8 cellular contexts compared by ENCODE assay signal in the genomic region with DNA sequence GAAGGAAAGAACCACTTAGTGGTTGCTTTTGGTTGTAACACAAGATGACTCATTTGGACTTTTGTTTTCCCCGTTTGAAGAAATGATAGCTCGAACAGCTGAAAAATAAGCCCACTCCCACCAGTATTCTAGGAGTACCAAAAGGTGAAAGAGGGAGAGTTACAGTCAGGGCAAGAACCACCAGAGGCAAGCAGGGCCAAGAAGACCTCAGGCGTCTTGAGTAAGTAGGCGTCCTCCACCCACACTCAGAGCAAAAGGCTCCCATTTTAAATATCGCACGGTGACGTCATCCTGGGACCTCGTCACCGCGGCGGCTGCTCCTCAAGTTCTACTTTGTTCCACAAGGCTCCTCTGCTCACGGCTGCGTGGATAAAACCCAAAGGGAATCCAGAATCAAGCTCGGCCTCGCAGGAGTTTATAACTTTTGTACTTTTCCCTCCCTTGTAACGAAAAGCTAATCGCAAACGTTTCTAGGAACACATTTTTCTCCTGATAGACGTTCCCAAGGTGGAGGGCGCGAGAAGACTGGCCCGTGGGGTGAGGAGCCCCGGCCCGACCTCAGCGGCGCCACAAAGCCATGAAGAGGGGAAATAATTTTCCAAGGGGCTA. TPM values are rescaled to one million over a fixed set of nuclear protein-coding genes. Genes with fewer than 3 reads are reported as not detected.
DNase-seq lines count a peak whose midpoint lies in the region; ATAC-seq and TF ChIP-seq lines count a peak whose summit lies in the region.

No MANE protein-coding gene starts in this region.

- H3K4me1 ChIP-seq in right lobe of liver = no peaks in the 10 kb centered on the region

- no peaks in the 10 kb centered on the region for H3K27me3 ChIP-seq in right lobe of liver

- intact Hi-C loops in right lobe of liver (cut with DNase I) = no loop called here

- no peak for TF ChIP-seq CTCF in AG09309 (IDR thresholded peaks at IDR 0.05; ENCODE audit: control insufficient read depth, insufficient read depth, low read depth, low read length, missing control alignments)
- no peak for TF ChIP-seq CTCF in right lobe of liver (IDR thresholded peaks at IDR 0.05)

- H3K9me3 ChIP-seq in right lobe of liver = no peaks in the 10 kb centered on the region

- DNase-seq in AG09309 (ENCODE audit: low read depth) (peak; percentile 55), NCI-H226 (peak; percentile 77), dermis microvascular lymphatic vessel endothelial cell (ENCODE audit: low read depth in 2 of 2) (peak; percentile 26 to 90), right lobe of liver (peak; percentile 66 to 72 (median 68))
- DNase-seq in activated CD4-positive, alpha-beta T cell treated with anti-CD3 and anti-CD28 coated beads, Interleukin-2, amount 50 U/mL, for 1 hour = peak; percentile 75
- peak; percentile 76 for DNase-seq in stimulated activated CD4-positive, alpha-beta T cell treated with anti-CD3 and anti-CD28 coated beads, Interleukin-4, amount 100 ng/mL, for 1 hour

- no peak for TF ChIP-seq POLR2A in right lobe of liver (IDR thresholded peaks at IDR 0.05)

- ATAC-seq in GM18870 (IDR thresholded peaks at IDR 0.05; ENCODE audit: unreplicated experiment) = peak; percentile 82
- ATAC-seq in HG03103 (IDR thresholded peaks at IDR 0.05; ENCODE audit: low read depth, unreplicated experiment) = peak; percentile 54
- peak; percentile 46 to 69 (median 52) for ATAC-seq in right lobe of liver

- no peaks in the 10 kb centered on the region for H3K36me3 ChIP-seq in right lobe of liver

- H3K4me3 ChIP-seq in AG09309 (ENCODE audit: control insufficient read depth, low read depth, low read length) (peak overlapping the region; percentile 71), right lobe of liver (peak overlapping the region; percentile 62 to 72 (median 67))

- peak overlapping the region; percentile 71 to 84 (median 73) for H3K27ac ChIP-seq in right lobe of liver

- WGBS in right lobe of liver (ENCODE audit: insufficient coverage, low coverage, low lambda C conversion rate, missing lambda C conversion rate) = 0% methylated on average over 15 of the region's 26 CpGs

RNA-seq across cellular contexts. Expression of gene BTG3, which starts 1.2 kb away (rescaled TPM):
- 8.5 and 11.9 TPM in 2 replicates for total RNA-seq in dermis microvascular lymphatic vessel endothelial cell
- total RNA-seq in right lobe of liver = 10 to 100 TPM in 2 of 6 experiments, 1 to 10 TPM in 4; 1.1 to 14.3 (median 5.6) TPM

Comparison
In these comparisons a context has a peak if more than half of its experiments do, and no peak if none do; other contexts are left out.
1. Peak in every context shown above with its lines: DNase-seq, ATAC-seq, H3K4me3 ChIP-seq and H3K27ac ChIP-seq.